Comparison of ENCODE assay signal across 8 cellular contexts in genomic region chr1:55378582-55378981, GRCh38.
DNase-seq lines count a peak whose midpoint lies in the region; ATAC-seq, FAIRE-seq and TF ChIP-seq lines count a peak whose summit lies in the region.

No MANE protein-coding gene starts in this region.

- no peaks in the 10 kb centered on the region for H3K9me3 ChIP-seq in OCI-LY1 (ENCODE audit: low read length)
- H3K9me3 ChIP-seq in prostate gland: no peaks in the 10 kb centered on the region

- no peak for ATAC-seq in HG03039 (IDR thresholded peaks at IDR 0.05; ENCODE audit: unreplicated experiment)
- no peak for ATAC-seq in naive thymus-derived CD8-positive, alpha-beta T cell

- H3K4me3 Mint-ChIP-seq in endothelial cell (ENCODE audit: unreplicated experiment): no peak overlapping the region
- H3K4me3 Mint-ChIP-seq in naive thymus-derived CD8-positive, alpha-beta T cell: no peak overlapping the region

- H3K4me1 ChIP-seq in OCI-LY1 (ENCODE audit: insufficient read depth, low read length, severe bottlenecking): no peaks in the 10 kb centered on the region
- no peaks in the 10 kb centered on the region for H3K4me1 ChIP-seq in prostate gland (replicated peaks)

- no peak overlapping the region for H3K27ac Mint-ChIP-seq in endothelial cell (ENCODE audit: unreplicated experiment)
- no peak overlapping the region for H3K27ac Mint-ChIP-seq in naive thymus-derived CD8-positive, alpha-beta T cell

- H3K27ac ChIP-seq in OCI-LY1 (ENCODE audit: low read depth, low read length, poor library complexity, severe bottlenecking): no peak overlapping the region
- H3K27ac ChIP-seq in prostate gland: peak overlapping the region in 1 of 2 donors; percentile 4

- H3K9me3 Mint-ChIP-seq in endothelial cell (ENCODE audit: unreplicated experiment): no peaks in the 10 kb centered on the region
- no peaks in the 10 kb centered on the region for H3K9me3 Mint-ChIP-seq in naive thymus-derived CD8-positive, alpha-beta T cell

- H3K27me3 ChIP-seq in OCI-LY1 (ENCODE audit: insufficient read depth, low read length) (no peaks in the 10 kb centered on the region), prostate gland (replicated peaks; ENCODE audit: insufficient read depth) (no peaks in the 10 kb centered on the region)

- intact Hi-C loops in prostate gland (cut with DNase I): loop anchor here (5.0 to 10.0 kb wide), 5 partner anchors 84 to 1016 kb away; no protein-coding TSS in a partner anchor

- 55% methylated on average over 10 of the region's 10 CpGs for WGBS in prostate gland

- peak; percentile 33 for FAIRE-seq in GM12892 (lab: Jason Lieb, UNC)

- H3K79me2 ChIP-seq in OCI-LY1 (ENCODE audit: insufficient read depth, low read length): no peaks in the 10 kb centered on the region

- POLR2A ChIA-PET in naive thymus-derived CD8-positive, alpha-beta T cell (lab: Charles Lee): no interaction called here

- no peak overlapping the region for H3K4me3 ChIP-seq in OCI-LY1 (ENCODE audit: low read depth, low read length, poor library complexity, severe bottlenecking)
- H3K4me3 ChIP-seq in prostate gland: no peak overlapping the region

- DNase-seq in AG08396 (ENCODE audit: low spot score): peak; percentile 59
- DNase-seq in GM12892 (ENCODE audit: insufficient read length): peak; percentile 5
- peak; percentile 59 for DNase-seq in endothelial cell (ENCODE audit: low spot score)
- peak; percentile 15 for DNase-seq in prostate gland (ENCODE audit: low spot score)
- DNase-seq in naive thymus-derived CD8-positive, alpha-beta T cell: no peak
- no peak for DNase-seq in NCI-H1436 (lab: John Stamatoyannopoulos, UW)

- TF ChIP-seq POLR2A in GM12892 (IDR thresholded peaks at IDR 0.05; ENCODE audit: low read depth, low read length) (no peak), prostate gland (IDR thresholded peaks at IDR 0.05) (no peak)

- no peaks in the 10 kb centered on the region for H3F3A ChIP-seq in OCI-LY1 (ENCODE audit: insufficient read depth, low read length)

- H4K20me1 ChIP-seq in OCI-LY1 (ENCODE audit: insufficient read depth, low read length): no peaks in the 10 kb centered on the region

- H3K9me2 ChIP-seq in OCI-LY1 (ENCODE audit: low read depth, low read length): no peaks in the 10 kb centered on the region

- H3K36me3 Mint-ChIP-seq in endothelial cell (ENCODE audit: low read depth, unreplicated experiment): no peaks in the 10 kb centered on the region
- no peaks in the 10 kb centered on the region for H3K36me3 Mint-ChIP-seq in naive thymus-derived CD8-positive, alpha-beta T cell

- peak; percentile 71 for TF ChIP-seq CTCF in OCI-LY1 (IDR thresholded peaks at IDR 0.05; ENCODE audit: low read length)
- peak; percentile 39 for TF ChIP-seq CTCF in endothelial cell (IDR thresholded peaks at IDR 0.05; ENCODE audit: unreplicated experiment)
- peak in 3 of 4 experiments; percentile 48 to 59 (median 49) for TF ChIP-seq CTCF in prostate gland (IDR thresholded peaks at IDR 0.05)

- no peak overlapping the region for H3K9ac ChIP-seq in OCI-LY1 (ENCODE audit: low read length)

- H3K4me2 ChIP-seq in OCI-LY1 (ENCODE audit: low read length): no peak overlapping the region

- peaks cover 7% of the 10 kb centered on the region for H3K27me3 Mint-ChIP-seq in endothelial cell (ENCODE audit: unreplicated experiment)
- peaks cover 0 to 10% (median 3%) of the 10 kb centered on the region in 5 donors for H3K27me3 Mint-ChIP-seq in naive thymus-derived CD8-positive, alpha-beta T cell

- no peaks in the 10 kb centered on the region for H3K4me1 Mint-ChIP-seq in endothelial cell (ENCODE audit: unreplicated experiment)
- peaks cover 3 to 12% (median 5%) of the 10 kb centered on the region in 4 donors for H3K4me1 Mint-ChIP-seq in naive thymus-derived CD8-positive, alpha-beta T cell

- H3K36me3 ChIP-seq in OCI-LY1 (ENCODE audit: insufficient read depth, low read length) (no peaks in the 10 kb centered on the region), prostate gland (no peaks in the 10 kb centered on the region)

- no peak overlapping the region for H2AFZ ChIP-seq in OCI-LY1 (ENCODE audit: low read length)

Comparison
In these comparisons a context has a peak if more than half of its experiments do, and no peak if none do; other contexts are left out.
1. DNase-seq: peak in AG08396 (single experiment), GM12892 (single experiment), endothelial cell (single experiment) and prostate gland (single experiment); none in naive thymus-derived CD8-positive, alpha-beta T cell (0 of 10) and NCI-H1436 (single experiment).
2. Peak in every context shown above with its lines, with median percentiles within 50 percentile points of each other: CTCF ChIP-seq.